In genomic region chr2:239294571-239295054, GRCh38 we compare ENCODE assay signal across 1 cellular context.
A peak's percentile ranks its signal among the peaks of the same experiment; 100 is the strongest.
TF ChIP-seq lines count a peak whose summit lies in the region.

No MANE protein-coding gene starts in this region.

TF ChIP-seq in K562, 482 proteins besides CTCF, POLR2A, EP300 and RAD21 (continued from another document and continues in another):
- peak in 1 of 2 experiments; percentile 13; a peak in 1 of 4 replicates for TF ChIP-seq TRIM24 (IDR thresholded peaks at IDR 0.05)
- TF ChIP-seq ZNF280A (IDR thresholded peaks at IDR 0.05; ENCODE audit: low read depth, partially characterized antibody): no peak
- TF ChIP-seq FOXA3 (CRISPR knock-in tag; conservative IDR thresholded peaks at IDR 0.05 in 1 of 2, IDR thresholded peaks at IDR 0.05 in 1 of 2): no peak
- no peak for TF ChIP-seq HMG20B (CRISPR knock-in tag; IDR thresholded peaks at IDR 0.05)
- TF ChIP-seq KAT2B (IDR thresholded peaks at IDR 0.05; ENCODE audit: low read depth, low read length): no peak
- TF ChIP-seq HDGF (IDR thresholded peaks at IDR 0.05): 0 out of 2 replicates have a peak, but pooled peaks have one; percentile 44
- TF ChIP-seq ZBTB40 (IDR thresholded peaks at IDR 0.05): no peak
- TF ChIP-seq ZBTB40 (CRISPR knock-in tag; IDR thresholded peaks at IDR 0.05): no peak
- TF ChIP-seq PPARD (CRISPR knock-in tag; IDR thresholded peaks at IDR 0.05): no peak
- no peak for TF ChIP-seq ZFP30 (CRISPR knock-in tag; IDR thresholded peaks at IDR 0.05; ENCODE audit: borderline replicate concordance)
- no peak for TF ChIP-seq SRSF9 (IDR thresholded peaks at IDR 0.05; ENCODE audit: borderline replicate concordance, low read depth, low read length)
- no peak for TF ChIP-seq MEF2A (IDR thresholded peaks at IDR 0.05; ENCODE audit: control insufficient read depth, low read depth, low read length)
- TF ChIP-seq STAG1 (CRISPR knock-in tag; IDR thresholded peaks at IDR 0.05; ENCODE audit: borderline replicate concordance): no peak
- TF ChIP-seq ETV1 (tag; conservative IDR thresholded peaks at IDR 0.05; ENCODE audit: low read depth): no peak
- TF ChIP-seq ZNF79 (CRISPR knock-in tag; IDR thresholded peaks at IDR 0.05; ENCODE audit: low read depth): no peak
- TF ChIP-seq STAT5B (CRISPR knock-in tag; IDR thresholded peaks at IDR 0.05): no peak
- TF ChIP-seq KLF16 (IDR thresholded peaks at IDR 0.05): peak; percentile 42; the same call in 1 of the 2 replicates
- TF ChIP-seq POLR2G (IDR thresholded peaks at IDR 0.05; ENCODE audit: low read depth, low read length): no peak
- no peak for TF ChIP-seq REST (CRISPR knock-in tag; IDR thresholded peaks at IDR 0.05; ENCODE audit: low read depth)
- no peak for TF ChIP-seq CUX1 (CRISPR knock-in tag; IDR thresholded peaks at IDR 0.05)
- no peak for TF ChIP-seq HEY1 (CRISPR knock-in tag; IDR thresholded peaks at IDR 0.05; ENCODE audit: borderline replicate concordance)
- TF ChIP-seq MBD1 (CRISPR knock-in tag; IDR thresholded peaks at IDR 0.05): no peak
- TF ChIP-seq HES1 (IDR thresholded peaks at IDR 0.05; ENCODE audit: low read depth): no peak
- no peak for TF ChIP-seq TCF3 (CRISPR knock-in tag; IDR thresholded peaks at IDR 0.05)
- no peak for TF ChIP-seq ZNF76 (CRISPR knock-in tag; IDR thresholded peaks at IDR 0.05; ENCODE audit: borderline replicate concordance)
- no peak for TF ChIP-seq ATF6 (CRISPR knock-in tag; IDR thresholded peaks at IDR 0.05)
- TF ChIP-seq ZNF830 (CRISPR knock-in tag; IDR thresholded peaks at IDR 0.05): no peak
- no peak for TF ChIP-seq ARID3B (CRISPR knock-in tag; IDR thresholded peaks at IDR 0.05; ENCODE audit: borderline replicate concordance)
- TF ChIP-seq CREB1 (IDR thresholded peaks at IDR 0.05): no peak
- no peak for TF ChIP-seq CREB1 (CRISPR knock-in tag; IDR thresholded peaks at IDR 0.05)
